Comparison of ENCODE assay signal across 2 cellular contexts in genomic region chr5:168472329-168472728, GRCh38.
TF ChIP-seq lines count a peak whose summit lies in the region.

No MANE protein-coding gene starts in this region.

TF ChIP-seq in A549, 52 proteins besides CTCF, POLR2A, EP300 and RAD21 (continued from another document):
- TF ChIP-seq HMGXB4 (CRISPR knock-in tag; IDR thresholded peaks at IDR 0.05; ENCODE audit: borderline replicate concordance) (no peak), SREBF2 (IDR thresholded peaks at IDR 0.05) (no peak), ZNF302 (CRISPR knock-in tag; IDR thresholded peaks at IDR 0.05) (no peak), ZFP36 (IDR thresholded peaks at IDR 0.05; ENCODE audit: borderline replicate concordance, partially characterized antibody) (no peak), POLR2AphosphoS2 (conservative IDR thresholded peaks at IDR 0.05; ENCODE audit: low read length) (no peak), PHF8 (IDR thresholded peaks at IDR 0.05; ENCODE audit: borderline replicate concordance, low read depth) (no peak), JUN (IDR thresholded peaks at IDR 0.05) (no peak)
- TF ChIP-seq, protein P1, sequence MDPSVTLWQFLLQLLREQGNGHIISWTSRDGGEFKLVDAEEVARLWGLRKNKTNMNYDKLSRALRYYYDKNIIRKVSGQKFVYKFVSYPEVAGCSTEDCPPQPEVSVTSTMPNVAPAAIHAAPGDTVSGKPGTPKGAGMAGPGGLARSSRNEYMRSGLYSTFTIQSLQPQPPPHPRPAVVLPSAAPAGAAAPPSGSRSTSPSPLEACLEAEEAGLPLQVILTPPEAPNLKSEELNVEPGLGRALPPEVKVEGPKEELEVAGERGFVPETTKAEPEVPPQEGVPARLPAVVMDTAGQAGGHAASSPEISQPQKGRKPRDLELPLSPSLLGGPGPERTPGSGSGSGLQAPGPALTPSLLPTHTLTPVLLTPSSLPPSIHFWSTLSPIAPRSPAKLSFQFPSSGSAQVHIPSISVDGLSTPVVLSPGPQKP (IDR thresholded peaks at IDR 0.05; ENCODE audit: low read depth, low read length) = no peak
- TF ChIP-seq, protein P2, sequence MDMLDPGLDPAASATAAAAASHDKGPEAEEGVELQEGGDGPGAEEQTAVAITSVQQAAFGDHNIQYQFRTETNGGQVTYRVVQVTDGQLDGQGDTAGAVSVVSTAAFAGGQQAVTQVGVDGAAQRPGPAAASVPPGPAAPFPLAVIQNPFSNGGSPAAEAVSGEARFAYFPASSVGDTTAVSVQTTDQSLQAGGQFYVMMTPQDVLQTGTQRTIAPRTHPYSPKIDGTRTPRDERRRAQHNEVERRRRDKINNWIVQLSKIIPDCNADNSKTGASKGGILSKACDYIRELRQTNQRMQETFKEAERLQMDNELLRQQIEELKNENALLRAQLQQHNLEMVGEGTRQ (IDR thresholded peaks at IDR 0.05) = no peak

TF ChIP-seq in WTC11, 78 proteins besides CTCF, POLR2A, EP300 and RAD21 (continued from another document):
- no peak for TF ChIP-seq ZNF425 (CRISPR knock-in tag; conservative IDR thresholded peaks at IDR 0.05)
- TF ChIP-seq, protein P3, sequence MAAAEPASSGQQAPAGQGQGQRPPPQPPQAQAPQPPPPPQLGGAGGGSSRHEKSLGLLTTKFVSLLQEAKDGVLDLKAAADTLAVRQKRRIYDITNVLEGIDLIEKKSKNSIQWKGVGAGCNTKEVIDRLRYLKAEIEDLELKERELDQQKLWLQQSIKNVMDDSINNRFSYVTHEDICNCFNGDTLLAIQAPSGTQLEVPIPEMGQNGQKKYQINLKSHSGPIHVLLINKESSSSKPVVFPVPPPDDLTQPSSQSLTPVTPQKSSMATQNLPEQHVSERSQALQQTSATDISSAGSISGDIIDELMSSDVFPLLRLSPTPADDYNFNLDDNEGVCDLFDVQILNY (CRISPR knock-in tag; IDR thresholded peaks at IDR 0.05) = no peak
- no peak for TF ChIP-seq MLX (CRISPR knock-in tag; IDR thresholded peaks at IDR 0.05)
